Comparison of ENCODE assay signal across 1 cellular context in the genomic region with DNA sequence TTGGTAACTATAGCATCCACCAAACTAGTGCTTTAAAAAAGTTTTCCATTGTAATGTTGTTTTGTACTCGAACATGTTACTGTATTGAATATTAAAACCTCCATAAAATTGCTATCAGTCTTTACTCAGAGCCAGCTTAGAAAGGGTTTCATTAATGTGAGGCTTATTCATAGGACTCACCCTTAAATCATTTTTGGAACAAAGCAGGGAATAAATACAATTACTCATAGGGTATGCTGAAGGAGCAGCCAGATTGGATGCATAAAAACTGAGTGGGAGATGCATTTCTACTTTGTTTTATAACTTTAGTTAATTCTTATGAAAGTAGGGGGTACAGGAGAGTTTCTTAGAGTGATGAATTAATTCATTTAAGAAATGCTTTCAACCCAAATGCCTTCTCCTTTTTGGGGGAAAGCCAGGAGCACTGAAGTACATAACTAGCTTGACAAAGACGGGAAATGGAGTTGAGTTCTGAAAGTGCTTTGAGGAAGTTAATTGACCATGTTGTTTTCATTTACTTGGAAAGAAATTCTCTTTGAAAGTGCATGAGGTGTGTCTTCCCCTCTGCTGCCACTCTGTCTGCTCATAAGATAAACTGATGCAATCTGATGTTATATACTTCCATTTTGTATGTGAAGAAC.
TF ChIP-seq lines count a peak whose summit lies in the region.

No MANE protein-coding gene starts in this region.

TF ChIP-seq in IMR-90, 13 proteins besides CTCF, POLR2A, EP300 and RAD21:
- TF ChIP-seq FOS (IDR thresholded peaks at IDR 0.05; ENCODE audit: low read depth, low read length) (no peak), MAZ (IDR thresholded peaks at IDR 0.05; ENCODE audit: borderline replicate concordance, low read depth, low read length) (no peak), MAFK (IDR thresholded peaks at IDR 0.05; ENCODE audit: low read depth, low read length) (no peak), NFE2L2 (IDR thresholded peaks at IDR 0.05; ENCODE audit: low read depth, low read length) (no peak), MXI1 (IDR thresholded peaks at IDR 0.05; ENCODE audit: borderline replicate concordance, low read depth, low read length) (no peak), CHD1 (IDR thresholded peaks at IDR 0.05; ENCODE audit: low read depth, low read length) (no peak), RFX5 (IDR thresholded peaks at IDR 0.05; ENCODE audit: low read depth, low read length) (no peak), RCOR1 (IDR thresholded peaks at IDR 0.05; ENCODE audit: insufficient replicate concordance, low read length) (no peak)
- TF ChIP-seq, protein P1, sequence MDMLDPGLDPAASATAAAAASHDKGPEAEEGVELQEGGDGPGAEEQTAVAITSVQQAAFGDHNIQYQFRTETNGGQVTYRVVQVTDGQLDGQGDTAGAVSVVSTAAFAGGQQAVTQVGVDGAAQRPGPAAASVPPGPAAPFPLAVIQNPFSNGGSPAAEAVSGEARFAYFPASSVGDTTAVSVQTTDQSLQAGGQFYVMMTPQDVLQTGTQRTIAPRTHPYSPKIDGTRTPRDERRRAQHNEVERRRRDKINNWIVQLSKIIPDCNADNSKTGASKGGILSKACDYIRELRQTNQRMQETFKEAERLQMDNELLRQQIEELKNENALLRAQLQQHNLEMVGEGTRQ (IDR thresholded peaks at IDR 0.05; ENCODE audit: low read depth, low read length), result no peak
